20 cellular contexts compared by ENCODE assay signal in genomic region chr12:101299346-101299745, GRCh38. TPM values are rescaled to one million over a fixed set of nuclear protein-coding genes. Genes with fewer than 3 reads are reported as not detected.
DNase-seq lines count a peak whose midpoint lies in the region; ATAC-seq and TF ChIP-seq lines count a peak whose summit lies in the region.
"Had no signal": no experiment of that assay in that cellular context is flagged by ENCODE, and none has a peak within 500 bp of the region (broad histone marks: within the 10 kb centered on the region; RNA-seq: fewer than 3 reads in every experiment).

No MANE protein-coding gene starts in this region.

- no peak for TF ChIP-seq CTCF in epithelial cell of esophagus (IDR thresholded peaks at IDR 0.05; ENCODE audit: insufficient read depth, low read depth, low read length, missing control alignments)
- no peak for TF ChIP-seq CTCF in upper lobe of left lung (IDR thresholded peaks at IDR 0.05)

- H3K9me3 ChIP-seq in T-helper 17 cell (ENCODE audit: control insufficient read depth, low read length, poor library complexity, severe bottlenecking) (no peaks in the 10 kb centered on the region), upper lobe of left lung (no peaks in the 10 kb centered on the region)
- H3K9me3 ChIP-seq: tibial artery had no signal

- no peak for TF ChIP-seq POLR2A in upper lobe of left lung (IDR thresholded peaks at IDR 0.05)

- peaks cover 12 to 94% (median 56%) of the 10 kb centered on the region in 4 donors for H3K36me3 ChIP-seq in upper lobe of left lung

- 95 to 96% methylated on average over 2 of the region's 2 CpGs for WGBS in upper lobe of left lung, 2 donors

- no peak for ATAC-seq in T-helper 17 cell
- ATAC-seq in GM21825 (IDR thresholded peaks at IDR 0.05; ENCODE audit: unreplicated experiment) = no peak
- ATAC-seq in upper lobe of left lung (ENCODE audit: low FRiP score in 2 of 2) = no peak
- ATAC-seq: activated T-helper 17 cell treated with anti-CD3 and anti-CD28 coated beads, Interleukin-2, amount 50 U/mL, for 72 hours; SK-N-SH treated with all-trans-retinoic acid at 6 μM for 48 hours had no signal

- H3K4me3 ChIP-seq in epithelial cell of esophagus (ENCODE audit: low read length) (no peak overlapping the region), upper lobe of left lung (no peak overlapping the region)
- H3K4me3 ChIP-seq: cardiac muscle cell, tibial artery had no signal

- TF ChIP-seq EP300 in upper lobe of left lung (IDR thresholded peaks at IDR 0.05) = no peak

- H3K27me3 Mint-ChIP-seq in T-helper 17 cell = no peaks in the 10 kb centered on the region
- H3K27me3 Mint-ChIP-seq: activated T-helper 17 cell treated with anti-CD3 and anti-CD28 coated beads, Interleukin-2, amount 50 U/mL, for 72 hours had no signal

- no peaks in the 10 kb centered on the region for H3K27me3 ChIP-seq in upper lobe of left lung
- H3K27me3 ChIP-seq: cardiac muscle cell, tibial artery had no signal

- H3K36me3 Mint-ChIP-seq in T-helper 17 cell (ENCODE audit: low read depth) = peaks cover 23% of the 10 kb centered on the region

- peak overlapping the region; percentile 43 for H3K27ac Mint-ChIP-seq in T-helper 17 cell
- H3K27ac Mint-ChIP-seq: activated T-helper 17 cell treated with anti-CD3 and anti-CD28 coated beads, Interleukin-2, amount 50 U/mL, for 72 hours; nephron progenitor cell had no signal

- H3K4me1 ChIP-seq in upper lobe of left lung = no peaks in the 10 kb centered on the region
- H3K4me1 ChIP-seq: tibial artery had no signal

- no peak overlapping the region for H3K27ac ChIP-seq in upper lobe of left lung
- H3K27ac ChIP-seq: cardiac muscle cell, RWPE1, tibial artery had no signal

- no peak overlapping the region for H3K4me3 Mint-ChIP-seq in T-helper 17 cell
- H3K4me3 Mint-ChIP-seq: activated T-helper 17 cell treated with anti-CD3 and anti-CD28 coated beads, Interleukin-2, amount 50 U/mL, for 72 hours; H9; nephron progenitor cell had no signal

- DNase-seq in ELR (ENCODE audit: low read depth) = peak; percentile 26
- no peak for DNase-seq in T-helper 17 cell
- peak; percentile 10 for DNase-seq in epithelial cell of esophagus (ENCODE audit: low read depth)
- DNase-seq in midbrain (lab: John Stamatoyannopoulos, UW) = peak; percentile 39
- no peak for DNase-seq in cortex of kidney (lab: John Stamatoyannopoulos, UW)
- DNase-seq in DMS53 (lab: John Stamatoyannopoulos, UW) = no peak
- DNase-seq in upper lobe of left lung = no peak
- DNase-seq: DMS79 treated with DMSO at 0.1 percent for 48 hours, glutamatergic neuron, H9, KG1, NCI-H1092 treated with DMSO at 0.1 percent for 48 hours, NCI-H2081 treated with DMSO at 0.1 percent for 48 hours, nephron progenitor cell, tibial artery had no signal

- H3K4me1 Mint-ChIP-seq in T-helper 17 cell = peaks cover 8% of the 10 kb centered on the region
- H3K4me1 Mint-ChIP-seq: activated T-helper 17 cell treated with anti-CD3 and anti-CD28 coated beads, Interleukin-2, amount 50 U/mL, for 72 hours; nephron progenitor cell had no signal

RNA-seq across cellular contexts. Expression of gene UTP20, which starts 19.4 kb away (rescaled TPM):
- 10 to 100 TPM; 12.1 to 12.2 TPM for total RNA-seq in T-helper 17 cell
- total RNA-seq in upper lobe of left lung = 10 to 100 TPM in 4 of 6 donors, 1 to 10 TPM in 2; 7.1 to 17.0 (median 11.4) TPM

Comparison
In these comparisons a context has a peak if more than half of its experiments do, and no peak if none do; other contexts are left out.
1. DNase-seq: peak in ELR (single experiment), epithelial cell of esophagus (single experiment) and midbrain (single experiment); none in T-helper 17 cell (0 of 3), cortex of kidney (single experiment), DMS53 (single experiment) and upper lobe of left lung (0 of 2).